ENCODE assay signal across 32 cellular contexts in genomic region chr14:20564501-20564997, GRCh38. TPM values are rescaled to one million over a fixed set of nuclear protein-coding genes. Genes with fewer than 3 reads are reported as not detected.
"Had no signal": no experiment of that assay in that cellular context is flagged by ENCODE, and none has a peak within 500 bp of the region (broad histone marks: within the 10 kb centered on the region; RNA-seq: fewer than 3 reads in every experiment).

No MANE protein-coding gene starts in this region.

- H3K4me3 ChIP-seq: cardiac muscle cell, SK-N-MC had no signal

- ATAC-seq: activated T-helper 17 cell treated with anti-CD3 and anti-CD28 coated beads, Interleukin-2, amount 50 U/mL, for 72 hours; Right ventricle myocardium inferior had no signal

- H3K27me3 ChIP-seq: brain microvascular endothelial cell, cardiac muscle cell had no signal

- H3K36me3 ChIP-seq: brain microvascular endothelial cell, cardiac muscle cell, WERI-Rb-1 had no signal

- H3K27ac ChIP-seq: brain microvascular endothelial cell, cardiac muscle cell, SK-N-MC, WERI-Rb-1 had no signal

- DNase-seq: activated CD4-positive, alpha-beta memory T cell treated with anti-CD3 and anti-CD28 coated beads for 36 hours; activated CD4-positive, alpha-beta T cell treated with anti-CD3 and anti-CD28 coated beads for 48 hours; activated CD4-positive, CD25-positive, alpha-beta regulatory T cell treated with anti-CD3 and anti-CD28 coated beads, Interleukin-2, amount 50 U/mL, for 72 hours; activated gamma-delta T cell treated with Interleukin-2 at 50 U/mL for 16 hours; activated naive CD4-positive, alpha-beta T cell treated with anti-CD3 and anti-CD28 coated beads, Interleukin-2, amount 10 ng/mL, durations not matched to agents 7 days and 5 days; activated naive CD8-positive, alpha-beta T cell treated with anti-CD3 and anti-CD28 coated beads for 36 hours; activated T-cell treated with anti-CD3 and anti-CD28 coated beads for 4 hours; activated T-cell treated with anti-CD3 and anti-CD28 coated beads, Interleukin-2, amount 50 U/mL, for 48 hours; brain microvascular endothelial cell; KG1; MV-4-11; NCI-H1092 treated with DMSO at 0.1 percent for 48 hours; NCI-H1417 treated with DMSO at 0.1 percent for 48 hours; NCI-H1694; NCI-H2029; NCI-H345; NCI-H510A; NCI-H526 treated with DMSO at 0.1 percent for 48 hours; NCI-H82; RPMI8226; T-helper 1 cell; WERI-Rb-1 had no signal

RNA-seq across cellular contexts. Expression of gene RNASE9, which starts 3.7 kb away (rescaled TPM):
- total RNA-seq: activated CD4-positive, alpha-beta memory T cell treated with anti-CD3 and anti-CD28 coated beads for 36 hours; activated CD8-positive, alpha-beta memory T cell treated with anti-CD3 and anti-CD28 coated beads for 36 hours; activated naive CD8-positive, alpha-beta T cell treated with anti-CD3 and anti-CD28 coated beads for 36 hours; activated T-helper 17 cell treated with anti-CD3 and anti-CD28 coated beads, Interleukin-2, amount 50 U/mL, for 72 hours; cardiac muscle cell; LHCN-M2; M059J; OCI-LY7; Right ventricle myocardium inferior; T-helper 2 cell treated with Interferon-gamma antibody and Interleukin-4, amounts not matched to agents 100 ng/mL and 5 ng/mL, for 36 hours had no signal
- polyA plus RNA-seq: adipose tissue, cardiac muscle cell had no signal

RNA-seq across cellular contexts. Expression of gene RNASE11, which starts 23.3 kb away (rescaled TPM):
- total RNA-seq: activated CD4-positive, alpha-beta memory T cell treated with anti-CD3 and anti-CD28 coated beads for 36 hours; activated CD8-positive, alpha-beta memory T cell treated with anti-CD3 and anti-CD28 coated beads for 36 hours; activated naive CD8-positive, alpha-beta T cell treated with anti-CD3 and anti-CD28 coated beads for 36 hours; activated T-helper 17 cell treated with anti-CD3 and anti-CD28 coated beads, Interleukin-2, amount 50 U/mL, for 72 hours; cardiac muscle cell; LHCN-M2; M059J; OCI-LY7; Right ventricle myocardium inferior; T-helper 2 cell treated with Interferon-gamma antibody and Interleukin-4, amounts not matched to agents 100 ng/mL and 5 ng/mL, for 36 hours had no signal
- polyA plus RNA-seq: adipose tissue, cardiac muscle cell had no signal

RNA-seq across cellular contexts. Expression of gene RNASE12, which starts 26.6 kb away (rescaled TPM):
- total RNA-seq: activated CD4-positive, alpha-beta memory T cell treated with anti-CD3 and anti-CD28 coated beads for 36 hours; activated CD8-positive, alpha-beta memory T cell treated with anti-CD3 and anti-CD28 coated beads for 36 hours; activated naive CD8-positive, alpha-beta T cell treated with anti-CD3 and anti-CD28 coated beads for 36 hours; activated T-helper 17 cell treated with anti-CD3 and anti-CD28 coated beads, Interleukin-2, amount 50 U/mL, for 72 hours; cardiac muscle cell; LHCN-M2; M059J; OCI-LY7; Right ventricle myocardium inferior; T-helper 2 cell treated with Interferon-gamma antibody and Interleukin-4, amounts not matched to agents 100 ng/mL and 5 ng/mL, for 36 hours had no signal
- polyA plus RNA-seq: adipose tissue, cardiac muscle cell had no signal

RNA-seq across cellular contexts. Expression of gene RNASE10, which starts 59.2 kb away (rescaled TPM):
- total RNA-seq: cardiac muscle cell, LHCN-M2, M059J had no signal
